In genomic region chr16:85392756-85393673, GRCh38 we compare ENCODE assay signal across 2 cellular contexts.
TF ChIP-seq lines count a peak whose summit lies in the region.

No MANE protein-coding gene starts in this region.

TF ChIP-seq in K562, 482 proteins besides CTCF, POLR2A, EP300 and RAD21:
- TF ChIP-seq RCOR1 (IDR thresholded peaks at IDR 0.05; ENCODE audit: borderline replicate concordance in 1 of 2, low read depth in 2 of 2, low read length in 2 of 2) (0 out of 4 replicates have a peak, but pooled peaks of 1 of the 2 experiments have one; percentile 11), MXI1 (IDR thresholded peaks at IDR 0.05; ENCODE audit: low read depth, low read length) (no peak), TFAP4 (CRISPR knock-in tag; IDR thresholded peaks at IDR 0.05; ENCODE audit: borderline replicate concordance) (peak; percentile 12; the same call in 1 of the 2 replicates), MYNN (IDR thresholded peaks at IDR 0.05) (no peak), MYNN (CRISPR knock-in tag; IDR thresholded peaks at IDR 0.05) (no peak), KDM1A (IDR thresholded peaks at IDR 0.05) (peak in 1 of 2 experiments; percentile 49; a peak in 2 of 4 replicates), BRCA1 (IDR thresholded peaks at IDR 0.05) (no peak), BRCA1 (CRISPR knock-in tag; IDR thresholded peaks at IDR 0.05) (peak; percentile 93; the same call in 1 of the 2 replicates), STAG1 (CRISPR knock-in tag; IDR thresholded peaks at IDR 0.05; ENCODE audit: borderline replicate concordance) (0 out of 2 replicates have a peak, but pooled peaks have one; percentile 14), ZFP36 (IDR thresholded peaks at IDR 0.05; ENCODE audit: low read depth, low read length, partially characterized antibody) (peak; percentile 57), ZKSCAN8 (CRISPR knock-in tag; IDR thresholded peaks at IDR 0.05) (peak; percentile 94), BDP1 (IDR thresholded peaks at IDR 0.05; ENCODE audit: insufficient read depth, insufficient read length) (no peak), ZNF121 (CRISPR knock-in tag; conservative IDR thresholded peaks at IDR 0.05) (peak; percentile 97), E2F4 (CRISPR knock-in tag; IDR thresholded peaks at IDR 0.05; ENCODE audit: low read depth) (no peak), ZKSCAN1 (IDR thresholded peaks at IDR 0.05; ENCODE audit: low read depth, low read length) (peak; percentile 92), CEBPB (tag; IDR thresholded peaks at IDR 0.05) (peak; percentile 56)

TF ChIP-seq in HepG2, 621 proteins besides CTCF, POLR2A, EP300 and RAD21:
- TF ChIP-seq ZNF609 (CRISPR knock-in tag; IDR thresholded peaks at IDR 0.05; ENCODE audit: borderline replicate concordance) (no peak), SMAD3 (CRISPR knock-in tag; IDR thresholded peaks at IDR 0.05) (no peak), DPF2 (CRISPR knock-in tag; IDR thresholded peaks at IDR 0.05; ENCODE audit: borderline replicate concordance, low read depth) (no peak), SNAI1 (CRISPR knock-in tag; IDR thresholded peaks at IDR 0.05; ENCODE audit: borderline replicate concordance) (no peak), RXRA (CRISPR knock-in tag; IDR thresholded peaks at IDR 0.05) (peak; percentile 43; the same call in 1 of the 2 replicates), EED (CRISPR knock-in tag; IDR thresholded peaks at IDR 0.05) (0 out of 2 replicates have a peak, but pooled peaks have one; percentile 31), ZNF121 (CRISPR knock-in tag; IDR thresholded peaks at IDR 0.05) (0 out of 2 replicates have a peak, but pooled peaks have one; percentile 26), GATAD1 (CRISPR knock-in tag; IDR thresholded peaks at IDR 0.05) (no peak), FUBP1 (CRISPR knock-in tag; IDR thresholded peaks at IDR 0.05; ENCODE audit: borderline replicate concordance) (no peak), DNMT3B (CRISPR knock-in tag; conservative IDR thresholded peaks at IDR 0.05) (no peak), TBX2 (CRISPR knock-in tag; IDR thresholded peaks at IDR 0.05; ENCODE audit: borderline replicate concordance) (no peak), TMF1 (CRISPR knock-in tag; IDR thresholded peaks at IDR 0.05; ENCODE audit: low read depth) (0 out of 2 replicates have a peak, but pooled peaks have one; percentile 36), ZNF746 (CRISPR knock-in tag; IDR thresholded peaks at IDR 0.05) (no peak), ZNF768 (CRISPR knock-in tag; IDR thresholded peaks at IDR 0.05) (0 out of 2 replicates have a peak, but pooled peaks have one; percentile 18)
